11 cellular contexts compared by ENCODE assay signal in genomic region chrX:68684291-68684918, GRCh38. TPM values are rescaled to one million over a fixed set of nuclear protein-coding genes. Genes with fewer than 3 reads are reported as not detected.
DNase-seq lines count a peak whose midpoint lies in the region; ATAC-seq and TF ChIP-seq lines count a peak whose summit lies in the region.
"Had no signal": no experiment of that assay in that cellular context is flagged by ENCODE, and none has a peak within 500 bp of the region (broad histone marks: within the 10 kb centered on the region; RNA-seq: fewer than 3 reads in every experiment).

No MANE protein-coding gene starts in this region.

- H3K9me3 Mint-ChIP-seq in naive thymus-derived CD4-positive, alpha-beta T cell, result no peaks in the 10 kb centered on the region
- H3K9me3 Mint-ChIP-seq: CD8-positive, alpha-beta T cell had no signal

- H3K36me3 Mint-ChIP-seq in naive thymus-derived CD4-positive, alpha-beta T cell, result no peaks in the 10 kb centered on the region
- H3K36me3 Mint-ChIP-seq: CD8-positive, alpha-beta T cell had no signal

- H3K27me3 Mint-ChIP-seq in naive thymus-derived CD4-positive, alpha-beta T cell, result peaks cover 4 to 17% (median 12%) of the 10 kb centered on the region in 5 donors

- H3K27me3 ChIP-seq in naive thymus-derived CD4-positive, alpha-beta T cell (ENCODE audit: control insufficient read depth in 2 of 2, insufficient read depth in 2 of 2, low read length in 2 of 2), result no peaks in the 10 kb centered on the region

- H3K27ac ChIP-seq in naive thymus-derived CD4-positive, alpha-beta T cell (ENCODE audit: low read depth, low read length), result no peak overlapping the region

- peak overlapping the region in 1 of 9 donors; percentile 23 for H3K27ac Mint-ChIP-seq in naive thymus-derived CD4-positive, alpha-beta T cell
- H3K27ac Mint-ChIP-seq: CD8-positive, alpha-beta T cell had no signal

- peak; percentile 30 for ATAC-seq in naive thymus-derived CD4-positive, alpha-beta T cell
- no peak for ATAC-seq in HG03108 (IDR thresholded peaks at IDR 0.05; ENCODE audit: unreplicated experiment)
- no peak for ATAC-seq in GM18511 (IDR thresholded peaks at IDR 0.05; ENCODE audit: unreplicated experiment)
- ATAC-seq: CD8-positive, alpha-beta T cell had no signal

- no peaks in the 10 kb centered on the region for H3K9me3 ChIP-seq in naive thymus-derived CD4-positive, alpha-beta T cell (ENCODE audit: control insufficient read depth in 2 of 3, low read length in 3 of 3)

- CTCF ChIA-PET in naive thymus-derived CD4-positive, alpha-beta T cell (lab: Charles Lee), result no interaction called here

- no peaks in the 10 kb centered on the region for H3K4me1 ChIP-seq in naive thymus-derived CD4-positive, alpha-beta T cell (ENCODE audit: control insufficient read depth in 2 of 2, insufficient read depth in 2 of 2, low read length in 2 of 2)

- peak overlapping the region in 1 of 10 donors; percentile 9 for H3K4me3 Mint-ChIP-seq in naive thymus-derived CD4-positive, alpha-beta T cell
- H3K4me3 Mint-ChIP-seq: CD8-positive, alpha-beta T cell had no signal

- intact Hi-C loops in naive thymus-derived CD4-positive, alpha-beta T cell (cut with micrococcal nuclease), result no loop called here

- no peaks in the 10 kb centered on the region for H3K36me3 ChIP-seq in naive thymus-derived CD4-positive, alpha-beta T cell (ENCODE audit: control insufficient read depth in 2 of 3, insufficient read depth in 3 of 3, low read length in 3 of 3)

- DNase-seq in CMK (ENCODE audit: low read depth) (peak; percentile 63), NB4 (ENCODE audit: low read depth) (peak; percentile 91), erythroblast (lab: John Stamatoyannopoulos, UW) (peak; percentile 25 to 27), NCI-H1436 (lab: John Stamatoyannopoulos, UW) (no peak), 8988T (no peak)
- peak in 1 of 9 donors; percentile 54 for DNase-seq in naive thymus-derived CD4-positive, alpha-beta T cell
- DNase-seq: activated CD8-positive, alpha-beta memory T cell treated with anti-CD3 and anti-CD28 coated beads, Interleukin-2, amount 50 U/mL, for 4 hours; CD8-positive, alpha-beta T cell; NCI-H2171 had no signal

- POLR2A ChIA-PET in naive thymus-derived CD4-positive, alpha-beta T cell (lab: Charles Lee), result no interaction called here

- no peak for TF ChIP-seq CTCF in NB4 (IDR thresholded peaks at IDR 0.05; ENCODE audit: low read depth, low read length)

- peaks cover 0 to 24% (median 12%) of the 10 kb centered on the region in 7 donors for H3K4me1 Mint-ChIP-seq in naive thymus-derived CD4-positive, alpha-beta T cell

- TF ChIP-seq POLR2A in NB4 (IDR thresholded peaks at IDR 0.05; ENCODE audit: extremely low read depth, insufficient read length) (no peak), erythroblast (IDR thresholded peaks at IDR 0.05; ENCODE audit: low read length) (no peak)

- peak overlapping the region; percentile 25 for H3K4me3 ChIP-seq in NB4 (ENCODE audit: low read depth, low read length)
- no peak overlapping the region for H3K4me3 ChIP-seq in naive thymus-derived CD4-positive, alpha-beta T cell (ENCODE audit: low read length)

RNA-seq across cellular contexts. Expression of gene STARD8, which starts 36.9 kb away (rescaled TPM):
- total RNA-seq in naive thymus-derived CD4-positive, alpha-beta T cell, result 1 to 10 TPM in 2 of 5 experiments, under 1 TPM in 3; 0.54 to 3.5 (median 0.69) TPM
- polyA plus RNA-seq in naive thymus-derived CD4-positive, alpha-beta T cell, result under 1 TPM; 0.04 to 0.10 TPM
- total RNA-seq: CD8-positive, alpha-beta T cell had no signal

Comparison
In these comparisons a context has a peak if more than half of its experiments do, and no peak if none do; other contexts are left out.
1. DNase-seq: peak in CMK (single experiment), NB4 (single experiment) and erythroblast (2 of 2); none in NCI-H1436 (single experiment) and 8988T (single experiment).